ENCODE assay signal across 14 cellular contexts in genomic region chr7:94129443-94130140, GRCh38.
DNase-seq lines count a peak whose midpoint lies in the region; ATAC-seq and TF ChIP-seq lines count a peak whose summit lies in the region.
"Had no signal": no experiment of that assay in that cellular context is flagged by ENCODE, and none has a peak within 500 bp of the region (broad histone marks: within the 10 kb centered on the region; RNA-seq: fewer than 3 reads in every experiment).

No MANE protein-coding gene starts in this region.

- ATAC-seq in GM21825 (IDR thresholded peaks at IDR 0.05; ENCODE audit: unreplicated experiment), result no peak
- ATAC-seq: left lung had no signal

- H3K27ac ChIP-seq in RWPE1, result no peak overlapping the region
- H3K27ac ChIP-seq: left lung, uterus had no signal

- TF ChIP-seq CTCF in RWPE1 (conservative IDR thresholded peaks at IDR 0.05; ENCODE audit: low read depth) (no peak), lower leg skin (IDR thresholded peaks at IDR 0.05) (no peak)

- 58 to 63% methylated on average over 1 of the region's 1 CpG for WGBS in lower leg skin, 2 donors

- TF ChIP-seq POLR2A in lower leg skin (IDR thresholded peaks at IDR 0.05), result no peak

- CTCF ChIA-PET in RWPE1 (lab: Yijun Ruan, JAX), result no interaction called here

- intact Hi-C loops in lower leg skin (cut with DNase I; ENCODE audit: low total_unique reads), result no loop called here

- H3K4me3 ChIP-seq in lower leg skin (ENCODE audit: low read depth, poor library complexity, severe bottlenecking), result no peak overlapping the region
- H3K4me3 ChIP-seq: left lung, uterus had no signal

- DNase-seq in GM03348 (ENCODE audit: low spot score), result peak; percentile 63
- peak; percentile 21 for DNase-seq in RWPE1 (ENCODE audit: low spot score)
- DNase-seq in fibroblast of peridontal ligament (ENCODE audit: extremely low read depth), result peak; percentile 97
- peak; percentile 6 for DNase-seq in pons (ENCODE audit: low spot score)
- no peak for DNase-seq in NCI-H1417 (lab: John Stamatoyannopoulos, UW)
- no peak for DNase-seq in lower leg skin (ENCODE audit: low spot score in 2 of 2)
- no peak for DNase-seq in Kasumi-1 (lab: John Stamatoyannopoulos, UW)
- DNase-seq: activated CD4-positive, alpha-beta T cell treated with anti-CD3 and anti-CD28 coated beads for 1 hour; GOT3; left lung; NCI-H1105; retina; uterus had no signal

- POLR2A ChIA-PET in RWPE1 (lab: Yijun Ruan, JAX; ENCODE audit: low non-redundant PET), result no interaction called here

Comparison
In these comparisons a context has a peak if more than half of its experiments do, and no peak if none do; other contexts are left out.
1. DNase-seq: peak in GM03348 (single experiment), RWPE1 (single experiment), fibroblast of peridontal ligament (single experiment) and pons (single experiment); none in NCI-H1417 (0 of 3), lower leg skin (0 of 2) and Kasumi-1 (0 of 2).